11 cellular contexts compared by ENCODE assay signal in the genomic region with DNA sequence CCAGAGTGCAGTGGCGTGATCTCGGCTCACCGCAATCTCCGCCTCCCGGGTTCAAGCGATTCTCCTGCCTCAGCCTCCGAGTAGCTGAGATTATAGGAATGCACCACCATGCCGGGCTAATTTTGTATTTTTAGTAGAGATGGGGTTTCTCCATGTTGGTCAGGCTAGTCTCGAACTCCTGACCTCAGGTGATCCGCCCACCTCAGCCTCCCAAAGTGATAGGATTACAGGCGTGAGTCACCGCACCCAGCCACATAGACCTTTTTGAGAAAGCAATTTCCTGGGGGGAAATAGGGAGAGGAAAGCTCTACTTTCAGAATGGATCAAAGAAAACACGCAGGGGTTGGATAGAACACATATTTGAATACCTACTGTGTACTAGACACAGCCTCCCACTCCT. TPM values are rescaled to one million over a fixed set of nuclear protein-coding genes. Genes with fewer than 3 reads are reported as not detected.
DNase-seq lines count a peak whose midpoint lies in the region; ATAC-seq and TF ChIP-seq lines count a peak whose summit lies in the region.
"Not testable (repeated sequence)": the region's sequence is repeated elsewhere in the genome, so short reads cannot be mapped to it uniquely, and the experiment has no call there.
"Had no signal": no experiment of that assay in that cellular context is flagged by ENCODE, and none has a peak within 500 bp of the region (broad histone marks: within the 10 kb centered on the region; RNA-seq: fewer than 3 reads in every experiment).

No MANE protein-coding gene starts in this region.

- not testable (repeated sequence) for TF ChIP-seq CTCF in RWPE1 (conservative IDR thresholded peaks at IDR 0.05; ENCODE audit: low read depth); MCF 10A (IDR thresholded peaks at IDR 0.05; ENCODE audit: unreplicated experiment); nephron progenitor cell (IDR thresholded peaks at IDR 0.05)

- H3K9me3 Mint-ChIP-seq in activated T-cell treated with anti-CD3 and anti-CD28 coated beads, Interleukin-2, amount 50 U/mL, for 72 hours; MCF 10A (ENCODE audit: unreplicated experiment); nephron progenitor cell: not testable (repeated sequence)

- peaks cover 4 to 31% of the 10 kb centered on the region in 2 donors for H3K36me3 Mint-ChIP-seq in activated T-cell treated with anti-CD3 and anti-CD28 coated beads, Interleukin-2, amount 50 U/mL, for 72 hours (ENCODE audit: insufficient read depth in 2 of 2)
- H3K36me3 Mint-ChIP-seq in MCF 10A (ENCODE audit: insufficient read depth, unreplicated experiment), result peaks cover 58% of the 10 kb centered on the region
- peaks cover 52% of the 10 kb centered on the region for H3K36me3 Mint-ChIP-seq in nephron progenitor cell (ENCODE audit: low read depth)

- not testable (repeated sequence) for ATAC-seq in activated T-cell treated with anti-CD3 and anti-CD28 coated beads, Interleukin-2, amount 50 U/mL, for 72 hours (replicated peaks in 1 of 2); stimulated activated naive CD8-positive, alpha-beta T cell treated with anti-CD3 and anti-CD28 coated beads, Interleukin-15, Interleukin-2, amounts not matched to agents 100 U/mL and 50 U/mL, for 24 hours

- CTCF ChIA-PET in RWPE1 (lab: Yijun Ruan, JAX), result not testable (repeated sequence)
- CTCF ChIA-PET in MCF 10A (lab: Yijun Ruan, JAX), result interaction anchor here (0.6 kb wide), 1 partner anchor 34 kb away, joined by 3 read pairs; no protein-coding TSS in a partner anchor

- not testable (repeated sequence) for H3K4me3 Mint-ChIP-seq in activated T-cell treated with anti-CD3 and anti-CD28 coated beads, Interleukin-2, amount 50 U/mL, for 72 hours; MCF 10A (ENCODE audit: unreplicated experiment); nephron progenitor cell

- DNase-seq in DMS53 (lab: John Stamatoyannopoulos, UW), result peak; percentile 46
- not testable (repeated sequence) for DNase-seq in RWPE1 (ENCODE audit: low spot score); activated T-cell treated with anti-CD3 and anti-CD28 coated beads, Interleukin-2, amount 50 U/mL, for 72 hours; MCF 10A (ENCODE audit: unreplicated experiment); nephron progenitor cell
- peak; percentile 27 for DNase-seq in stimulated activated naive CD8-positive, alpha-beta T cell treated with anti-CD3 and anti-CD28 coated beads, Interleukin-15, Interleukin-2, amounts not matched to agents 100 U/mL and 50 U/mL, for 24 hours

- intact Hi-C loops in MCF 10A (cut with micrococcal nuclease), result not testable (repeated sequence)

- not testable (repeated sequence) for BruUV-seq in MCF 10A (replicated peaks; lab: Mats Ljungman, UMichigan)

- H3K4me1 Mint-ChIP-seq in activated T-cell treated with anti-CD3 and anti-CD28 coated beads, Interleukin-2, amount 50 U/mL, for 72 hours (ENCODE audit: low read depth), result peaks cover 52% of the 10 kb centered on the region
- not testable (repeated sequence) for H3K4me1 Mint-ChIP-seq in MCF 10A (ENCODE audit: insufficient read depth, unreplicated experiment); nephron progenitor cell

- H3K27ac ChIP-seq in RWPE1, result peak overlapping the region; percentile 22; the same call in 1 of the 2 replicates

- H3K27me3 Mint-ChIP-seq in activated T-cell treated with anti-CD3 and anti-CD28 coated beads, Interleukin-2, amount 50 U/mL, for 72 hours (ENCODE audit: low read depth); MCF 10A (ENCODE audit: insufficient read depth, unreplicated experiment); nephron progenitor cell (ENCODE audit: low read depth, poor library complexity): not testable (repeated sequence)

- POLR2A ChIA-PET in RWPE1 (lab: Yijun Ruan, JAX; ENCODE audit: low non-redundant PET), result not testable (repeated sequence)
- POLR2A ChIA-PET in MCF 10A (lab: Yijun Ruan, JAX), result interaction anchor here (10.3 kb wide), 1 partner anchor 12 kb away, joined by 167 read pairs; the partner anchor contains the start of gene UBAP2L

- peak overlapping the region; percentile 38 for H3K27ac Mint-ChIP-seq in activated T-cell treated with anti-CD3 and anti-CD28 coated beads, Interleukin-2, amount 50 U/mL, for 72 hours
- H3K27ac Mint-ChIP-seq in MCF 10A (ENCODE audit: low read depth, unreplicated experiment), result peak overlapping the region; percentile 8
- H3K27ac Mint-ChIP-seq in nephron progenitor cell, result peak overlapping the region; percentile 98

RNA-seq across cellular contexts. Expression of gene CFAP141, which starts 0.4 kb away (rescaled TPM):
- total RNA-seq in activated T-cell treated with anti-CD3 and anti-CD28 coated beads, Interleukin-2, amount 50 U/mL, for 72 hours, result not detected
- total RNA-seq in MCF 10A (2022), result not detected in 2 replicates
- total RNA-seq: dermis blood vessel endothelial cell, frontal cortex, kidney epithelial cell, spleen, stomach had no signal

RNA-seq across cellular contexts. Expression of gene TPM3, which starts 13.9 kb away (rescaled TPM):
- total RNA-seq in activated T-cell treated with anti-CD3 and anti-CD28 coated beads, Interleukin-2, amount 50 U/mL, for 72 hours, result 100 to 1,000 TPM; 456 to 468 TPM
- total RNA-seq in MCF 10A (2022), result 625 and 698 TPM in 2 replicates

RNA-seq across cellular contexts. Expression of gene UBAP2L, which starts 15.0 kb away (rescaled TPM):
- 100 to 1,000 TPM; 166 to 171 TPM for total RNA-seq in activated T-cell treated with anti-CD3 and anti-CD28 coated beads, Interleukin-2, amount 50 U/mL, for 72 hours
- 219 and 223 TPM in 2 replicates for total RNA-seq in MCF 10A (2022)

RNA-seq across cellular contexts. Expression of gene NUP210L, which starts 50.9 kb away (rescaled TPM):
- total RNA-seq in activated T-cell treated with anti-CD3 and anti-CD28 coated beads, Interleukin-2, amount 50 U/mL, for 72 hours, result under 1 TPM; 0.07 to 0.14 TPM
- 0.05 and 0.10 TPM in 2 replicates for total RNA-seq in MCF 10A (2022)
- total RNA-seq: kidney epithelial cell had no signal

Comparison
In these comparisons a context has a peak if more than half of its experiments do, and no peak if none do; other contexts are left out.
1. H3K27ac Mint-ChIP-seq: peak in every context shown above with its lines; median percentile 98 in nephron progenitor cell; 38 in activated T-cell treated with anti-CD3 and anti-CD28 coated beads, Interleukin-2, amount 50 U/mL, for 72 hours; 8 in MCF 10A.